In genomic region chr1:202433155-202434043, GRCh38 we compare ENCODE assay signal across 24 cellular contexts.
"Had no signal": no experiment of that assay in that cellular context is flagged by ENCODE, and none has a peak within 500 bp of the region (broad histone marks: within the 10 kb centered on the region; RNA-seq: fewer than 3 reads in every experiment).

No MANE protein-coding gene starts in this region.

- H3K27ac ChIP-seq: brain microvascular endothelial cell, SJSA1 had no signal

- ATAC-seq: activated CD4-positive, CD25-positive, alpha-beta regulatory T cell treated with anti-CD3 and anti-CD28 coated beads, Interleukin-2, amount 50 U/mL, for 24 hours; activated CD8-positive, alpha-beta memory T cell treated with anti-CD3 and anti-CD28 coated beads, Interleukin-2, amount 10 ng/mL, durations not matched to agents 7 days and 5 days; activated naive CD4-positive, alpha-beta T cell treated with anti-CD3 and anti-CD28 coated beads, Interleukin-2, amount 50 U/mL, for 72 hours; activated naive CD8-positive, alpha-beta T cell treated with anti-CD3 and anti-CD28 coated beads, Interleukin-2, amount 50 U/mL, for 24 hours; activated T-cell treated with anti-CD3 and anti-CD28 coated beads, Interleukin-2, amount 50 U/mL, for 4 hours; Panc1; SK-N-SH treated with all-trans-retinoic acid at 6 μM for 48 hours had no signal

- H3K9me3 ChIP-seq: SJSA1 had no signal

- H3K27me3 ChIP-seq: brain microvascular endothelial cell, SJSA1 had no signal

- DNase-seq: activated CD4-positive, alpha-beta T cell treated with anti-CD3 and anti-CD28 coated beads for 4 hours; activated CD4-positive, alpha-beta T cell treated with anti-CD3 and anti-CD28 coated beads, Interleukin-2, amount 50 U/mL, for 4 hours; activated CD8-positive, alpha-beta memory T cell treated with anti-CD3 and anti-CD28 coated beads, Interleukin-2, amount 10 ng/mL, durations not matched to agents 7 days and 5 days; activated effector memory CD4-positive, alpha-beta T cell treated with anti-CD3 and anti-CD28 coated beads, Interleukin-2, amount 50 U/mL, for 16 hours; activated naive CD4-positive, alpha-beta T cell treated with Interleukin-2 at 50 U/mL for 16 hours; activated naive CD8-positive, alpha-beta T cell treated with anti-CD3 and anti-CD28 coated beads, Interleukin-2, amount 50 U/mL, for 24 hours; activated T-cell treated with anti-CD3 and anti-CD28 coated beads, Interleukin-2, amount 50 U/mL, for 4 hours; amygdala; brain microvascular endothelial cell; caudate nucleus; Kasumi-1; KBM-7; NCI-H1105 treated with DMSO at 0.1 percent for 48 hours; NCI-H1436 treated with DMSO at 0.1 percent for 48 hours; NCI-H2081; NK-92 treated with Interleukin-12 subunit alpha and Interleukin-12 subunit beta, amount 100 ng/mL, for 24 hours; OCI-M1; RPMI8226 had no signal

- H3K4me3 ChIP-seq: SJSA1 had no signal

- H3K4me1 ChIP-seq: SJSA1 had no signal

- FAIRE-seq: astrocyte had no signal
